Comparison of ENCODE assay signal across 1 cellular context in genomic region chr17:2082003-2082862, GRCh38.
TF ChIP-seq lines count a peak whose summit lies in the region.

No MANE protein-coding gene starts in this region.

TF ChIP-seq in GM23338, 12 proteins besides CTCF, POLR2A, EP300 and RAD21 (continued from another document):
- no peak for TF ChIP-seq ZNF114 (CRISPR knock-in tag; IDR thresholded peaks at IDR 0.05)
- no peak for TF ChIP-seq ETS1 (IDR thresholded peaks at IDR 0.05)
- TF ChIP-seq ZNF462 (CRISPR knock-in tag; IDR thresholded peaks at IDR 0.05) = no peak
- no peak for TF ChIP-seq STAT1 (IDR thresholded peaks at IDR 0.05; ENCODE audit: unreplicated experiment)
- no peak for TF ChIP-seq NANOG (IDR thresholded peaks at IDR 0.05; ENCODE audit: borderline replicate concordance)
- TF ChIP-seq EZH2 (IDR thresholded peaks at IDR 0.05; ENCODE audit: low read depth, unreplicated experiment) = no peak
